8 cellular contexts compared by ENCODE assay signal in genomic region chr11:34438529-34439507, GRCh38. TPM values are rescaled to one million over a fixed set of nuclear protein-coding genes. Genes with fewer than 3 reads are reported as not detected.
A peak's percentile ranks its signal among the peaks of the same experiment; 100 is the strongest.
DNase-seq lines count a peak whose midpoint lies in the region; ATAC-seq and TF ChIP-seq lines count a peak whose summit lies in the region.

TSS of gene CAT (plus strand) at chr11:34438934. CDS start at chr11:34439014, 80 bp downstream.

- TF ChIP-seq POLR2A in GM18951 (IDR thresholded peaks at IDR 0.05; ENCODE audit: extremely low read depth, insufficient read depth, insufficient read length): peak; percentile 79

- H3K36me3 Mint-ChIP-seq in activated B cell treated with CpG ODN at 0.5 μM for 24 hours (ENCODE audit: low read depth): peaks cover 9% of the 10 kb centered on the region

- no peaks in the 10 kb centered on the region for H3K27me3 ChIP-seq in kidney epithelial cell (ENCODE audit: control insufficient read depth, insufficient read depth, low read length)

- H3K4me1 Mint-ChIP-seq in activated B cell treated with CpG ODN at 0.5 μM for 24 hours: peaks cover 43% of the 10 kb centered on the region

- H3K27me3 Mint-ChIP-seq in activated B cell treated with CpG ODN at 0.5 μM for 24 hours: no peaks in the 10 kb centered on the region

- H3K9me3 Mint-ChIP-seq in activated B cell treated with CpG ODN at 0.5 μM for 24 hours: no peaks in the 10 kb centered on the region

- peak within 1 kb of the TSS; percentile 85 to 90 for H3K4me3 ChIP-seq in cardiac fibroblast (replicated peaks in 1 of 2; ENCODE audit: low read depth in 2 of 2, low read length in 2 of 2)
- peak within 1 kb of the TSS; percentile 86 for H3K4me3 ChIP-seq in kidney epithelial cell (ENCODE audit: low read depth, low read length)

- intact Hi-C loops in activated B cell treated with CpG ODN at 0.5 μM for 24 hours (cut with micrococcal nuclease): loop anchor here (1.0 to 10.0 kb wide), 12 partner anchors 10 to 1547 kb away; partner anchors contain the start of genes ABTB2, APIP, CAPRIN1 and CSTF3

- H3K4me3 Mint-ChIP-seq in activated B cell treated with CpG ODN at 0.5 μM for 24 hours: peak within 1 kb of the TSS; percentile 99

- ATAC-seq in HG03196 (IDR thresholded peaks at IDR 0.05; ENCODE audit: unreplicated experiment) (peak; percentile 98), activated B cell treated with CpG ODN at 0.5 μM for 24 hours (ENCODE audit: low read depth) (peak; percentile 90)

- DNase-seq in AG08395 (ENCODE audit: low spot score) (peak; percentile 99), NCI-H226 (peak; percentile 96), activated B cell treated with CpG ODN at 0.5 μM for 24 hours (peak; percentile 96), cardiac fibroblast (ENCODE audit: low read depth in 2 of 2) (peak; percentile 98 to 99), kidney epithelial cell (ENCODE audit: low read depth) (peak; percentile 93)
- peak; percentile 91 to 99 (median 98) for DNase-seq in stimulated activated CD4-positive, alpha-beta T cell treated with anti-CD3 and anti-CD28 coated beads, Interleukin-1b, Interleukin-23, amount 100 ng/mL, for 24 hours (ENCODE audit: low read depth in 4 of 4, low spot score in 1 of 4)

- POLR2A ChIA-PET in activated B cell treated with CpG ODN at 0.5 μM for 24 hours (lab: Charles Lee): interaction anchor here (0.5 to 1.6 kb wide), 12 partner anchors 8 to 1076 kb away, joined by 3 to 6 read pairs (median 3); partner anchors contain the start of genes ABTB2, CAPRIN1, FBXO3 and NAT10

- TF ChIP-seq CTCF in activated B cell treated with CpG ODN at 0.5 μM for 24 hours (IDR thresholded peaks at IDR 0.05): no peak
- no peak for TF ChIP-seq CTCF in cardiac fibroblast (IDR thresholded peaks at IDR 0.05; ENCODE audit: low read depth, low read length)
- TF ChIP-seq CTCF in kidney epithelial cell (IDR thresholded peaks at IDR 0.05; ENCODE audit: insufficient read depth, low read length, poor library complexity, severe bottlenecking): no peak

- H3K27ac Mint-ChIP-seq in activated B cell treated with CpG ODN at 0.5 μM for 24 hours: peak within 1 kb of the TSS; percentile 98

- CTCF ChIA-PET in activated B cell treated with CpG ODN at 0.5 μM for 24 hours (lab: Charles Lee): interaction anchor here (0.7 to 1.5 kb wide), 3 partner anchors 54 to 1014 kb away, joined by 3 read pairs; no protein-coding TSS in a partner anchor

- H3K36me3 ChIP-seq in kidney epithelial cell (ENCODE audit: control insufficient read depth, insufficient read depth, low read length): no peaks in the 10 kb centered on the region

- in situ Hi-C loops in GM18951 (cut with MboI; ENCODE audit: low sequenced_read_pairs, unreplicated experiment): no loop called here

RNA-seq across cellular contexts. Expression of gene CAT, which starts in this region (rescaled TPM):
- total RNA-seq in activated B cell treated with CpG ODN at 0.5 μM for 24 hours (79.8 and 81.2 TPM in 2 replicates), kidney epithelial cell (16.4 and 23.7 TPM in 2 replicates)

Comparison
In these comparisons a context has a peak if more than half of its experiments do, and no peak if none do; other contexts are left out.
1. Peak in every context shown above with its lines: DNase-seq, ATAC-seq and H3K4me3 ChIP-seq.